ENCODE assay signal across 2 cellular contexts in genomic region chr12:124868252-124868965, GRCh38.
TF ChIP-seq lines count a peak whose summit lies in the region.

No MANE protein-coding gene starts in this region.

TF ChIP-seq in HepG2, 621 proteins besides CTCF, POLR2A, EP300 and RAD21:
- TF ChIP-seq ATF6 (CRISPR knock-in tag; conservative IDR thresholded peaks at IDR 0.05) = no peak
- TF ChIP-seq ZNF263 (CRISPR knock-in tag; IDR thresholded peaks at IDR 0.05) = peak; percentile 73
- no peak for TF ChIP-seq THAP8 (CRISPR knock-in tag; IDR thresholded peaks at IDR 0.05; ENCODE audit: borderline replicate concordance)
- TF ChIP-seq ZNF121 (CRISPR knock-in tag; IDR thresholded peaks at IDR 0.05) = peak; percentile 69; the same call in 1 of the 2 replicates
- no peak for TF ChIP-seq BRD4 (CRISPR knock-in tag; IDR thresholded peaks at IDR 0.05)

TF ChIP-seq in K562, 482 proteins besides CTCF, POLR2A, EP300 and RAD21:
- TF ChIP-seq ZNF121 (CRISPR knock-in tag; conservative IDR thresholded peaks at IDR 0.05) (peak; percentile 95), ZNF589 (CRISPR knock-in tag; IDR thresholded peaks at IDR 0.05; ENCODE audit: low read depth) (no peak), AFF4 (CRISPR knock-in tag; IDR thresholded peaks at IDR 0.05) (0 out of 2 replicates have a peak, but pooled peaks have one; percentile 11), E4F1 (CRISPR knock-in tag; IDR thresholded peaks at IDR 0.05; ENCODE audit: borderline replicate concordance) (no peak), ZNF830 (CRISPR knock-in tag; IDR thresholded peaks at IDR 0.05) (no peak), ZBTB40 (IDR thresholded peaks at IDR 0.05) (0 out of 2 replicates have a peak, but pooled peaks have one; percentile 36), ZBTB40 (CRISPR knock-in tag; IDR thresholded peaks at IDR 0.05) (no peak), RBM25 (IDR thresholded peaks at IDR 0.05; ENCODE audit: low read depth, low read length, severe bottlenecking) (peak; percentile 62), ZBTB7A (IDR thresholded peaks at IDR 0.05; ENCODE audit: borderline replicate concordance, control insufficient read depth, low read depth, low read length) (peak; percentile 7; the same call in 1 of the 2 replicates), ZNF143 (CRISPR knock-in tag; IDR thresholded peaks at IDR 0.05) (no peak), NR2C1 (IDR thresholded peaks at IDR 0.05) (no peak), NR2C1 (tag; IDR thresholded peaks at IDR 0.05) (no peak), NFRKB (IDR thresholded peaks at IDR 0.05; ENCODE audit: low read depth) (peak; percentile 63; the same call in 1 of the 2 replicates), ELF4 (CRISPR knock-in tag; IDR thresholded peaks at IDR 0.05) (peak; percentile 20; the same call in 1 of the 2 replicates), HDGF (IDR thresholded peaks at IDR 0.05) (0 out of 2 replicates have a peak, but pooled peaks have one; percentile 60), YY1 (IDR thresholded peaks at IDR 0.05; ENCODE audit: borderline replicate concordance in 1 of 3, control insufficient read depth in 1 of 3, extremely low read depth in 1 of 3, insufficient read depth in 3 of 3, insufficient read length in 1 of 3, insufficient replicate concordance in 2 of 3, low read depth in 1 of 3, low read length in 2 of 3) (no peak), MNT (conservative IDR thresholded peaks at IDR 0.05) (no peak), E2F1 (CRISPR knock-in tag; IDR thresholded peaks at IDR 0.05) (0 out of 2 replicates have a peak, but pooled peaks have one; percentile 42), JUN (IDR thresholded peaks at IDR 0.05; ENCODE audit: borderline replicate concordance, low read depth, low read length) (no peak), JUN (CRISPR knock-in tag; IDR thresholded peaks at IDR 0.05; ENCODE audit: borderline replicate concordance) (no peak), VEZF1 (CRISPR knock-in tag; IDR thresholded peaks at IDR 0.05) (no peak), HMGXB4 (CRISPR knock-in tag; IDR thresholded peaks at IDR 0.05) (no peak), PHF8 (IDR thresholded peaks at IDR 0.05; ENCODE audit: borderline replicate concordance, low read length) (no peak), ZNF263 (CRISPR knock-in tag; IDR thresholded peaks at IDR 0.05; ENCODE audit: borderline replicate concordance) (0 out of 2 replicates have a peak, but pooled peaks have one; percentile 8), SMARCA5 (IDR thresholded peaks at IDR 0.05) (peak; percentile 12; the same call in 1 of the 2 replicates), POLR2H (tag; IDR thresholded peaks at IDR 0.05; ENCODE audit: low read depth) (0 out of 2 replicates have a peak, but pooled peaks have one; percentile 9), PATZ1 (CRISPR knock-in tag; IDR thresholded peaks at IDR 0.05; ENCODE audit: borderline replicate concordance) (no peak)
